8 cellular contexts compared by ENCODE assay signal in the genomic region with DNA sequence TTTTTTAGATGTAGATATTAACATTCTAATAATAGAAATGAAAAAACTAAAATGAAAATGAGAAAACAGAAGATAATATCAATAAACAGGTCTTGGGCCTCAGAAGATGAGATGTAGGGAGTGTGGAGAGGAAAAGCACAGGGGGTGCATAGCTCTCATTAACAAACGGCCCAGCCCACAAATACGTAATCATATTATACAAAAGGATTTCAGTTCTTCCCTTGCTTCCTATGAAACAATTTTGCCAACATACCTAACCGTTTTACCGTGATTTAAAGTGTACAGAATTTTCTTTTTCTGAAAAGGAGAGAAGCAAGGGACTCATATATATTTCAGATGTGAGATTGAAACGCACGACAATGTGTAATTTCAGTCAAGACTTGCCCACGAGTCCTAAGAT.
DNase-seq lines count a peak whose midpoint lies in the region; ATAC-seq, FAIRE-seq and TF ChIP-seq lines count a peak whose summit lies in the region.

No MANE protein-coding gene starts in this region.

- H4K20me1 ChIP-seq in DOHH2 (ENCODE audit: control insufficient read depth, insufficient read depth, low read depth, low read length): no peaks in the 10 kb centered on the region
- H4K20me1 ChIP-seq in HepG2 (ENCODE audit: insufficient read depth, low read length): no peaks in the 10 kb centered on the region

- no peaks in the 10 kb centered on the region for H3K9me2 ChIP-seq in DOHH2 (replicated peaks; ENCODE audit: control insufficient read depth, low read length)

- no peaks in the 10 kb centered on the region for H3K27me3 ChIP-seq in DOHH2 (ENCODE audit: control insufficient read depth, low read length)
- no peaks in the 10 kb centered on the region; a peak in 1 of 5 replicates for H3K27me3 ChIP-seq in HepG2 (ENCODE audit: control insufficient read depth in 1 of 2, insufficient read depth in 2 of 2, low read length in 2 of 2)

- peak overlapping the region; percentile 71 for H3K4me3 ChIP-seq in DOHH2 (ENCODE audit: low read length)
- H3K4me3 ChIP-seq in HepG2 (replicated peaks in 1 of 3; ENCODE audit: insufficient read depth in 1 of 3, low read depth in 2 of 3, low read length in 3 of 3): peak overlapping the region; percentile 42 to 70 (median 69)

- peaks cover 36% of the 10 kb centered on the region for H3F3A ChIP-seq in DOHH2 (ENCODE audit: control insufficient read depth, insufficient read depth)

- H3K27ac ChIP-seq in DOHH2 (ENCODE audit: low read depth, low read length) (peak overlapping the region; percentile 86), HepG2 (ENCODE audit: extremely low read length, insufficient read depth, low read length) (peak overlapping the region; percentile 94)

- no peaks in the 10 kb centered on the region for H3K27me3 Mint-ChIP-seq in activated CD8-positive, alpha-beta T cell treated with anti-CD3 and anti-CD28 coated beads for 36 hours
- H3K27me3 Mint-ChIP-seq in osteocyte (ENCODE audit: unreplicated experiment): no peaks in the 10 kb centered on the region

- TF ChIP-seq CTCF in DOHH2 (IDR thresholded peaks at IDR 0.05; ENCODE audit: low read depth, low read length, poor library complexity, severe bottlenecking) (no peak), HepG2 (CRISPR knock-in tag; IDR thresholded peaks at IDR 0.05) (no peak), osteocyte (IDR thresholded peaks at IDR 0.05) (no peak)
- TF ChIP-seq CTCF in activated CD8-positive, alpha-beta T cell treated with anti-CD3 and anti-CD28 coated beads for 36 hours (IDR thresholded peaks at IDR 0.05): no peak

- POLR2A ChIA-PET in activated CD8-positive, alpha-beta T cell treated with anti-CD3 and anti-CD28 coated beads for 36 hours (lab: Charles Lee): interaction anchor here (0.5 to 27.2 kb wide), 12 partner anchors 7 to 1643 kb away, joined by 3 to 883 read pairs (median 27); a partner anchor contains a TSS
- POLR2A ChIA-PET in HepG2 (lab: Yijun Ruan, JAX): interaction anchor here (1.0 to 3.3 kb wide), 18 partner anchors 8 to 1587 kb away, joined by 3 to 17 read pairs (median 6); a partner anchor contains a TSS

- no peak overlapping the region for H3K27ac Mint-ChIP-seq in activated CD8-positive, alpha-beta T cell treated with anti-CD3 and anti-CD28 coated beads for 36 hours
- no peak overlapping the region for H3K27ac Mint-ChIP-seq in osteocyte (ENCODE audit: unreplicated experiment)

- in situ Hi-C loops in HepG2 (cut with HindIII; ENCODE audit: extremely low pct_ligation_motif_present, low pct_unique_long_range_greater_than_20kb): no loop called here

- CTCF ChIA-PET in activated CD8-positive, alpha-beta T cell treated with anti-CD3 and anti-CD28 coated beads for 36 hours (lab: Charles Lee): interaction anchor here (0.7 to 3.3 kb wide), 5 partner anchors 8 to 99 kb away, joined by 3 to 11 read pairs (median 4); a partner anchor contains a TSS
- CTCF ChIA-PET in HepG2 (lab: Yijun Ruan, JAX; ENCODE audit: low intra/inter-chr PET ratio, low total read pairs): no interaction called here

- H3K4me1 Mint-ChIP-seq in activated CD8-positive, alpha-beta T cell treated with anti-CD3 and anti-CD28 coated beads for 36 hours (ENCODE audit: low read depth): peaks cover 13% of the 10 kb centered on the region
- peaks cover 7% of the 10 kb centered on the region for H3K4me1 Mint-ChIP-seq in osteocyte (ENCODE audit: unreplicated experiment)

- no peak overlapping the region for H3K4me3 Mint-ChIP-seq in activated CD8-positive, alpha-beta T cell treated with anti-CD3 and anti-CD28 coated beads for 36 hours
- no peak overlapping the region for H3K4me3 Mint-ChIP-seq in osteocyte (ENCODE audit: unreplicated experiment)

- H3K4me1 ChIP-seq in DOHH2 (ENCODE audit: control insufficient read depth, low read length) (peaks cover 73% of the 10 kb centered on the region), HepG2 (ENCODE audit: insufficient read depth, low read length) (peaks cover 40% of the 10 kb centered on the region)

- peak overlapping the region; percentile 66 for H2AFZ ChIP-seq in HepG2 (ENCODE audit: low read length)

- H3K36me3 Mint-ChIP-seq in activated CD8-positive, alpha-beta T cell treated with anti-CD3 and anti-CD28 coated beads for 36 hours (ENCODE audit: low read depth): peaks cover 3% of the 10 kb centered on the region
- H3K36me3 Mint-ChIP-seq in osteocyte (ENCODE audit: unreplicated experiment): peaks cover 3% of the 10 kb centered on the region

- ATAC-seq in HG03064 (IDR thresholded peaks at IDR 0.05; ENCODE audit: low read depth, unreplicated experiment) (peak; percentile 3), HepG2 (peak; percentile 53), GM21529 (IDR thresholded peaks at IDR 0.05; ENCODE audit: unreplicated experiment) (no peak)
- peak; percentile 11 for ATAC-seq in activated CD8-positive, alpha-beta T cell treated with anti-CD3 and anti-CD28 coated beads for 36 hours

- TF ChIP-seq POLR2A in HepG2 (IDR thresholded peaks at IDR 0.05; ENCODE audit: insufficient read depth in 1 of 2, low read depth in 2 of 2, low read length in 2 of 2): no peak

- no peaks in the 10 kb centered on the region for H3K9me3 Mint-ChIP-seq in activated CD8-positive, alpha-beta T cell treated with anti-CD3 and anti-CD28 coated beads for 36 hours
- H3K9me3 Mint-ChIP-seq in osteocyte (ENCODE audit: unreplicated experiment): no peaks in the 10 kb centered on the region

- TSS peak; percentile 97 for BruUV-seq in HepG2 (replicated peaks; lab: Mats Ljungman, UMichigan)

- intact Hi-C loops in activated CD8-positive, alpha-beta T cell treated with anti-CD3 and anti-CD28 coated beads for 36 hours (cut with micrococcal nuclease): no loop called here
- intact Hi-C loops in HepG2 (cut with micrococcal nuclease; ENCODE audit: unreplicated experiment): no loop called here

- TF ChIP-seq EP300 in HepG2 (IDR thresholded peaks at IDR 0.05; ENCODE audit: low read depth in 2 of 2, low read length in 2 of 2): no peak
- no peak for TF ChIP-seq EP300 in HepG2 (CRISPR knock-in tag; IDR thresholded peaks at IDR 0.05; ENCODE audit: borderline replicate concordance)

- DNase-seq in activated CD8-positive, alpha-beta T cell treated with anti-CD3 and anti-CD28 coated beads for 36 hours: no peak
- no peak for DNase-seq in HepG2 (ENCODE audit: low spot score)
- no peak for DNase-seq in stimulated activated CD4-positive, alpha-beta T cell treated with anti-CD3 and anti-CD28 coated beads, Interleukin-4, amount 100 ng/mL, for 4 hours
- DNase-seq in stimulated activated CD4-positive, alpha-beta T cell treated with anti-CD3 and anti-CD28 coated beads, Interleukin-2, amount 100 ng/mL, for 48 hours: no peak
- DNase-seq in osteocyte (ENCODE audit: extremely low spot score, unreplicated experiment): no peak

- peak overlapping the region; percentile 75 for H3K4me2 ChIP-seq in DOHH2 (ENCODE audit: low read length)
- peak overlapping the region; percentile 80 for H3K4me2 ChIP-seq in HepG2 (ENCODE audit: low read depth, low read length)

- H3K79me2 ChIP-seq in DOHH2 (ENCODE audit: control insufficient read depth, low read length): peaks cover 31% of the 10 kb centered on the region
- peaks cover 5% of the 10 kb centered on the region for H3K79me2 ChIP-seq in HepG2 (ENCODE audit: insufficient read depth, low read length)

- TF ChIP-seq RAD21 in HepG2 (CRISPR knock-in tag; IDR thresholded peaks at IDR 0.05): no peak

- H3K9me3 ChIP-seq in DOHH2 (ENCODE audit: control insufficient read depth, insufficient read depth, low read length) (peaks cover 6% of the 10 kb centered on the region; the same call in 1 of the 2 replicates), HepG2 (ENCODE audit: low read length) (no peaks in the 10 kb centered on the region)

- peak overlapping the region; percentile 82 for H3K9ac ChIP-seq in HepG2 (ENCODE audit: insufficient read depth, low read depth, low read length)

- WGBS in HepG2 (ENCODE audit: low lambda C conversion rate): 6% methylated on average over 7 of the region's 7 CpGs

- H3K36me3 ChIP-seq in DOHH2 (ENCODE audit: control insufficient read depth, low read length) (peaks cover 18% of the 10 kb centered on the region), HepG2 (replicated peaks in 1 of 2; ENCODE audit: control insufficient read depth in 1 of 2, insufficient read depth in 2 of 2, low read length in 2 of 2) (no peaks in the 10 kb centered on the region; a peak in 1 of 5 replicates)

- FAIRE-seq in HepG2 (lab: Jason Lieb, UNC): no peak

TF ChIP-seq in HepG2, 621 proteins besides CTCF, POLR2A, EP300 and RAD21:
- TF ChIP-seq HOXA5 (CRISPR knock-in tag; IDR thresholded peaks at IDR 0.05) (0 out of 2 replicates have a peak, but pooled peaks have one; percentile 11), KAT8 (CRISPR knock-in tag; IDR thresholded peaks at IDR 0.05) (0 out of 2 replicates have a peak, but pooled peaks have one; percentile 6), RBFOX2 (IDR thresholded peaks at IDR 0.05; ENCODE audit: low read depth, low read length) (0 out of 2 replicates have a peak, but pooled peaks have one; percentile 11), IRF9 (CRISPR knock-in tag; IDR thresholded peaks at IDR 0.05; ENCODE audit: borderline replicate concordance) (no peak)
- TF ChIP-seq, protein P1, sequence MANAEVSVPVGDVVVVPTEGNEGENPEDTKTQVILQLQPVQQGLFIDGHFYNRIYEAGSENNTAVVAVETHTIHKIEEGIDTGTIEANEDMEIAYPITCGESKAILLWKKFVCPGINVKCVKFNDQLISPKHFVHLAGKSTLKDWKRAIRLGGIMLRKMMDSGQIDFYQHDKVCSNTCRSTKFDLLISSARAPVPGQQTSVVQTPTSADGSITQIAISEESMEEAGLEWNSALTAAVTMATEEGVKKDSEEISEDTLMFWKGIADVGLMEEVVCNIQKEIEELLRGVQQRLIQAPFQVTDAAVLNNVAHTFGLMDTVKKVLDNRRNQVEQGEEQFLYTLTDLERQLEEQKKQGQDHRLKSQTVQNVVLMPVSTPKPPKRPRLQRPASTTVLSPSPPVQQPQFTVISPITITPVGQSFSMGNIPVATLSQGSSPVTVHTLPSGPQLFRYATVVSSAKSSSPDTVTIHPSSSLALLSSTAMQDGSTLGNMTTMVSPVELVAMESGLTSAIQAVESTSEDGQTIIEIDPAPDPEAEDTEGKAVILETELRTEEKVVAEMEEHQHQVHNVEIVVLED (CRISPR knock-in tag; IDR thresholded peaks at IDR 0.05; ENCODE audit: borderline replicate concordance): peak; percentile 25; the same call in 1 of the 2 replicates
